ENCODE assay signal across 16 cellular contexts in genomic region chr1:41161851-41162250, GRCh38.
"Had no signal": no experiment of that assay in that cellular context is flagged by ENCODE, and none has a peak within 500 bp of the region (broad histone marks: within the 10 kb centered on the region; RNA-seq: fewer than 3 reads in every experiment).

No MANE protein-coding gene starts in this region.

- H3K27me3 ChIP-seq: adrenal gland, ascending aorta, brain microvascular endothelial cell, esophagus squamous epithelium, tibial nerve had no signal

- DNase-seq: activated naive CD4-positive, alpha-beta T cell; activated T-cell treated with anti-CD3 and anti-CD28 coated beads, Interleukin-2, amount 50 U/mL, for 24 hours; adrenal gland; brain microvascular endothelial cell; endodermal cell; esophagus squamous epithelium; naive thymus-derived CD8-positive, alpha-beta T cell; retina; small intestine; stimulated activated CD4-positive, alpha-beta T cell treated with anti-CD3 and anti-CD28 coated beads, Interleukin-2, amount 100 ng/mL, for 24 hours; stimulated activated naive CD8-positive, alpha-beta T cell treated with anti-CD3 and anti-CD28 coated beads, Interleukin-15, amount 100 ng/mL, for 72 hours; T1000 had no signal

- ATAC-seq: left lobe of liver; naive thymus-derived CD8-positive, alpha-beta T cell; stimulated activated naive CD8-positive, alpha-beta T cell treated with anti-CD3 and anti-CD28 coated beads, Interleukin-15, amount 100 ng/mL, for 72 hours; WTC11 had no signal

- H3K9me3 ChIP-seq: adrenal gland, ascending aorta, esophagus squamous epithelium, tibial nerve had no signal

- H3K4me3 ChIP-seq: adrenal gland, ascending aorta, esophagus squamous epithelium, tibial nerve had no signal

- H3K36me3 ChIP-seq: adrenal gland, brain microvascular endothelial cell had no signal

- H3K27ac ChIP-seq: adrenal gland, ascending aorta, brain microvascular endothelial cell, esophagus squamous epithelium, tibial nerve had no signal

- H3K4me1 ChIP-seq: adrenal gland, ascending aorta, esophagus squamous epithelium, tibial nerve had no signal
